Comparison of ENCODE assay signal across 1 cellular context in the genomic region with DNA sequence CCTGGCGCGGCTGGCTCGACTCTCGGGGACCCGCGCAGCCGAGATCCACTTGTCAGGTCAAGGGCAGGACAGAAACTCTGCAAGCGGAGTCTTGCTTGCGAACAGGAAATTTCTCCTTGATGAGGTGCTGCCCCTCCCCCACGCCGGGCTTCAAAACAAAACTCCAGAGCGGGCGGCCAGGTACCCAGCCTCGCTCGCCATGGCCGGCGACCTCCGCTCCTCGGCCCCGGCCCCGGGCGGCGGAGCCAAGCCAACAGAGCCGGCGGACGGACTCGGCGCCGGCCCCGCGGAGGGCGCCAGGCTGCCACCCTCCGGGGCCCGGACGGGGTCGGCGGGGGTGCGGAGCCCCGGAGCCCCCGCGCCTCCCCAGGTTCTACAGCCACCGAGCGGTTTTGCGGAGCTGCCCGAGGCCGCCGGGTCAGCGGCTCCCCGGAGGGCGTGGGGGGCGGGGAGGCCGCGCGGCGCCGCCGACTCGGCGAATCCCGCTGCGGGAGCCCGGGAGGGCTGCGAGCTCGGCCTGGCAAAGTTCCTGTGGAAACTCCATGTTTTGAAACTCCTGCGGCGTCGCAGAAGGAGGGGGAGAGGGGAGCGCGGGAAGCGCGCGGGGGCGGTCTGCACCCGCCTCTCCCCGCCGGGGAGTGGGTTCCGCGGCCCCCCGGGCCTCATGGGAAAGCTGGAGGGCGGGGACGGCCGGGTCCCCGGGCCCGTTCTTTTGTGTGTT.
TF ChIP-seq lines count a peak whose summit lies in the region.

No MANE protein-coding gene starts in this region.

TF ChIP-seq in K562, 482 proteins besides CTCF, POLR2A, EP300 and RAD21 (continued from another document):
- TF ChIP-seq CUX1 (CRISPR knock-in tag; IDR thresholded peaks at IDR 0.05) (no peak), NONO (IDR thresholded peaks at IDR 0.05; ENCODE audit: low read depth in 2 of 2, low read length in 1 of 2) (no peak; a peak in 1 of 4 replicates), STAG1 (CRISPR knock-in tag; IDR thresholded peaks at IDR 0.05; ENCODE audit: borderline replicate concordance) (no peak), HDAC8 (tag; IDR thresholded peaks at IDR 0.05) (no peak), VEZF1 (CRISPR knock-in tag; IDR thresholded peaks at IDR 0.05) (peak; percentile 79), DNMT1 (IDR thresholded peaks at IDR 0.05) (no peak), CREM (IDR thresholded peaks at IDR 0.05; ENCODE audit: low read depth) (0 out of 2 replicates have a peak, but pooled peaks have one; percentile 22), RBFOX2 (IDR thresholded peaks at IDR 0.05; ENCODE audit: low read depth, low read length) (peak; percentile 75)
